Comparison of ENCODE assay signal across 15 cellular contexts in the genomic region with DNA sequence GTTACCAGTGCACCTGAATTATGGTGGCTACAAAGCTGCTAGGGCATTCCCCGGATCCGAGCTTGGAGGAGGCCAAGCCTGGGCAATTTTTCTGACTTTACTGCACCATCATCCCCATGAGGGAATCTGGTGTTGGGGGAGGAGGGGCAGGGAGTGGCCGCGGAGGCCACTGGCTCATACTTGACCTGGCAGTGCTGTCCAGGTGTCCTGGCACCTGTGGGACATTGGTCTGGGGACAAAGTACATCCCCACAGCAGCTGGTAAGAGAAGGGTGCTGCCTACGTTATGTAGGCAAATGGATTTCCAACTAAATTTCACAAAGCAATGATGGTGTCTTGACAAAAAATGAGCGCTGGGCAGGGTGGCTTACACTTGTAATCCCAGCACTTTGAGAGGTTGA.
"Had no signal": no experiment of that assay in that cellular context is flagged by ENCODE, and none has a peak within 500 bp of the region (broad histone marks: within the 10 kb centered on the region; RNA-seq: fewer than 3 reads in every experiment).

No MANE protein-coding gene starts in this region.

- ATAC-seq: esophagus mucosa; heart right ventricle; lower lobe of right lung; stimulated activated naive CD8-positive, alpha-beta T cell treated with anti-CD3 and anti-CD28 coated beads, Interleukin-15, Interleukin-2, amounts not matched to agents 100 U/mL and 50 U/mL, for 24 hours had no signal

- H3K4me3 ChIP-seq: heart right ventricle, left ventricle myocardium inferior, lower lobe of right lung, sigmoid colon, skin epidermis, tibial artery had no signal

- H3K27me3 ChIP-seq: sigmoid colon, tibial artery had no signal

- H3K27ac Mint-ChIP-seq: memory B cell, naive B cell had no signal

- H3K4me3 Mint-ChIP-seq: memory B cell had no signal

- H3K4me1 ChIP-seq: left ventricle myocardium inferior, lower lobe of right lung had no signal

- H3K9me3 ChIP-seq: neutrophil had no signal

- H3K36me3 ChIP-seq: heart right ventricle, left ventricle myocardium inferior, lower lobe of right lung, neutrophil, sigmoid colon, tibial artery had no signal

- DNase-seq: effector memory CD4-positive, alpha-beta T cell; heart right ventricle; hypothalamus; left ventricle myocardium inferior; lower lobe of right lung; naive B cell; sigmoid colon; stimulated activated CD4-positive, alpha-beta T cell treated with anti-CD3 and anti-CD28 coated beads, Interleukin-12 subunit alpha, Interleukin-12 subunit beta, amount 100 ng/mL, for 4 hours; stimulated activated CD4-positive, alpha-beta T cell treated with anti-CD3 and anti-CD28 coated beads, Interleukin-2, amount 100 ng/mL, for 48 hours; stimulated activated naive CD8-positive, alpha-beta T cell treated with anti-CD3 and anti-CD28 coated beads, Interleukin-15, Interleukin-2, amounts not matched to agents 100 U/mL and 50 U/mL, for 24 hours had no signal

- H3K36me3 Mint-ChIP-seq: memory B cell, naive B cell had no signal

- H3K9me3 Mint-ChIP-seq: memory B cell had no signal

- H3K27ac ChIP-seq: heart right ventricle, left ventricle myocardium inferior, lower lobe of right lung, neutrophil, skin epidermis, tibial artery had no signal
